2 cellular contexts compared by ENCODE assay signal in the genomic region with DNA sequence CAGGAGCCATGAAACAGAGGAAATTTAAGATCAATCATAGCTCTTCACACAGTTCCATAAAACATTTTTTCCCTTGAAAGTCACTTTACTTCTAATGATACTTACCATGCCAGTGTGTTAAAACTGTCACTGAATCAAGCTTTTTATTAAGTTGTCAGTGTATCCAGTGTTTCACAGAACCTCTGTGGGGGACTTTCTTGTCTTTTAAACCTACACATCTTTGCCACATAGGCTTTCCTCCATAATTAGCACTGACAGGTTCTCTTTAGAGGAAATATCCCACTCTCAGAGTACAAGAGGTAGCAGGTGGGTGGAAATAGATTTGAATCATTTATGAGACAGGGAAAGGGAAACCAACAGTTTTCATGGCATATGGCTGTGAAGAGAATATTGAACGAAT.
A peak's percentile ranks its signal among the peaks of the same experiment; 100 is the strongest.
TF ChIP-seq lines count a peak whose summit lies in the region.

No MANE protein-coding gene starts in this region.

TF ChIP-seq in A549, 52 proteins besides CTCF, POLR2A, EP300 and RAD21 (continued from another document):
- TF ChIP-seq, protein P1, sequence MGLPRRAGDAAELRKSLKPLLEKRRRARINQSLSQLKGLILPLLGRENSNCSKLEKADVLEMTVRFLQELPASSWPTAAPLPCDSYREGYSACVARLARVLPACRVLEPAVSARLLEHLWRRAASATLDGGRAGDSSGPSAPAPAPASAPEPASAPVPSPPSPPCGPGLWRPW (IDR thresholded peaks at IDR 0.05): no peak
- no peak for TF ChIP-seq CHD2 (IDR thresholded peaks at IDR 0.05; ENCODE audit: low read length, partially characterized antibody)
- TF ChIP-seq RARB (CRISPR knock-in tag; IDR thresholded peaks at IDR 0.05): no peak
- TF ChIP-seq SMC3 (IDR thresholded peaks at IDR 0.05): no peak
- TF ChIP-seq, protein P2, sequence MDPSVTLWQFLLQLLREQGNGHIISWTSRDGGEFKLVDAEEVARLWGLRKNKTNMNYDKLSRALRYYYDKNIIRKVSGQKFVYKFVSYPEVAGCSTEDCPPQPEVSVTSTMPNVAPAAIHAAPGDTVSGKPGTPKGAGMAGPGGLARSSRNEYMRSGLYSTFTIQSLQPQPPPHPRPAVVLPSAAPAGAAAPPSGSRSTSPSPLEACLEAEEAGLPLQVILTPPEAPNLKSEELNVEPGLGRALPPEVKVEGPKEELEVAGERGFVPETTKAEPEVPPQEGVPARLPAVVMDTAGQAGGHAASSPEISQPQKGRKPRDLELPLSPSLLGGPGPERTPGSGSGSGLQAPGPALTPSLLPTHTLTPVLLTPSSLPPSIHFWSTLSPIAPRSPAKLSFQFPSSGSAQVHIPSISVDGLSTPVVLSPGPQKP (IDR thresholded peaks at IDR 0.05; ENCODE audit: low read depth, low read length): no peak
- TF ChIP-seq NR3C1 (IDR thresholded peaks at IDR 0.05): no peak

TF ChIP-seq in HEK293, 187 proteins besides CTCF, POLR2A, EP300 and RAD21 (continued from another document):
- TF ChIP-seq, protein P3, sequence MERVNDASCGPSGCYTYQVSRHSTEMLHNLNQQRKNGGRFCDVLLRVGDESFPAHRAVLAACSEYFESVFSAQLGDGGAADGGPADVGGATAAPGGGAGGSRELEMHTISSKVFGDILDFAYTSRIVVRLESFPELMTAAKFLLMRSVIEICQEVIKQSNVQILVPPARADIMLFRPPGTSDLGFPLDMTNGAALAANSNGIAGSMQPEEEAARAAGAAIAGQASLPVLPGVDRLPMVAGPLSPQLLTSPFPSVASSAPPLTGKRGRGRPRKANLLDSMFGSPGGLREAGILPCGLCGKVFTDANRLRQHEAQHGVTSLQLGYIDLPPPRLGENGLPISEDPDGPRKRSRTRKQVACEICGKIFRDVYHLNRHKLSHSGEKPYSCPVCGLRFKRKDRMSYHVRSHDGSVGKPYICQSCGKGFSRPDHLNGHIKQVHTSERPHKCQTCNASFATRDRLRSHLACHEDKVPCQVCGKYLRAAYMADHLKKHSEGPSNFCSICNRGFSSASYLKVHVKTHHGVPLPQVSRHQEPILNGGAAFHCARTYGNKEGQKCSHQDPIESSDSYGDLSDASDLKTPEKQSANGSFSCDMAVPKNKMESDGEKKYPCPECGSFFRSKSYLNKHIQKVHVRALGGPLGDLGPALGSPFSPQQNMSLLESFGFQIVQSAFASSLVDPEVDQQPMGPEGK (tag by site-specific recombination; IDR thresholded peaks at IDR 0.05): no peak
- TF ChIP-seq ZNF529 (tag by site-specific recombination; IDR thresholded peaks at IDR 0.05; ENCODE audit: insufficient replicate concordance): no peak
- TF ChIP-seq EGR2 (tag by site-specific recombination; IDR thresholded peaks at IDR 0.05; ENCODE audit: low read depth): 0 out of 2 replicates have a peak, but pooled peaks have one; percentile 5
- TF ChIP-seq ZFP3 (tag by site-specific recombination; IDR thresholded peaks at IDR 0.05; ENCODE audit: low read depth): no peak
- TF ChIP-seq, protein P4, sequence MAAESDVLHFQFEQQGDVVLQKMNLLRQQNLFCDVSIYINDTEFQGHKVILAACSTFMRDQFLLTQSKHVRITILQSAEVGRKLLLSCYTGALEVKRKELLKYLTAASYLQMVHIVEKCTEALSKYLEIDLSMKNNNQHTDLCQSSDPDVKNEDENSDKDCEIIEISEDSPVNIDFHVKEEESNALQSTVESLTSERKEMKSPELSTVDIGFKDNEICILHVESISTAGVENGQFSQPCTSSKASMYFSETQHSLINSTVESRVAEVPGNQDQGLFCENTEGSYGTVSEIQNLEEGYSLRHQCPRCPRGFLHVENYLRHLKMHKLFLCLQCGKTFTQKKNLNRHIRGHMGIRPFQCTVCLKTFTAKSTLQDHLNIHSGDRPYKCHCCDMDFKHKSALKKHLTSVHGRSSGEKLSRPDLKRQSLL (tag by site-specific recombination; IDR thresholded peaks at IDR 0.05): no peak
- no peak for TF ChIP-seq SP3 (tag by site-specific recombination; IDR thresholded peaks at IDR 0.05)
TF ChIP-seq in HEK293: peak in this region for 1.
